ENCODE assay signal across 29 cellular contexts in genomic region chr21:29827236-29827635, GRCh38.
"Had no signal": no experiment of that assay in that cellular context is flagged by ENCODE, and none has a peak within 500 bp of the region (broad histone marks: within the 10 kb centered on the region; RNA-seq: fewer than 3 reads in every experiment).

No MANE protein-coding gene starts in this region.

- H3K36me3 Mint-ChIP-seq: activated naive CD8-positive, alpha-beta T cell; immature natural killer cell had no signal

- H3K4me1 ChIP-seq: esophagus muscularis mucosa, left lung, neural progenitor cell, testis, uterus had no signal

- H3K27me3 ChIP-seq: esophagus muscularis mucosa, hepatocyte, left lung, neural progenitor cell, testis, uterus had no signal

- H3K4me3 Mint-ChIP-seq: activated B cell treated with CpG ODN at 0.5 μM for 24 hours; activated CD4-positive, alpha-beta T cell treated with anti-CD3 and anti-CD28 coated beads for 36 hours; activated naive CD8-positive, alpha-beta T cell; activated T-cell treated with anti-CD3 and anti-CD28 coated beads, Interleukin-2, amount 50 U/mL, for 24 hours; activated T-helper 17 cell treated with anti-CD3 and anti-CD28 coated beads, Interleukin-2, amount 50 U/mL, for 72 hours; dendritic cell treated with granulocyte-macrophage colony-stimulating factor and Interleukin-4, amounts not matched to agents 40 ng/mL and 50 ng/mL, for 4 days; immature natural killer cell; naive thymus-derived CD8-positive, alpha-beta T cell; neural progenitor cell; stimulated activated naive B cell treated with anti-CD40 and anti-IgM and Interleukin-4, amounts not matched to agents 10 μg/mL and 1 μg/mL and 100 μg/mL, for 72 hours; T-helper 1 cell treated with Interleukin-12 subunit alpha and Interleukin-12 subunit beta and Interleukin-4 antibody, amounts not matched to agents 30 μg/mL and 1 μg/mL, for 36 hours had no signal

- H3K27me3 Mint-ChIP-seq: dendritic cell treated with granulocyte-macrophage colony-stimulating factor and Interleukin-4, amounts not matched to agents 40 ng/mL and 50 ng/mL, for 4 days had no signal

- H3K27ac Mint-ChIP-seq: activated B cell treated with CpG ODN at 0.5 μM for 24 hours; activated CD4-positive, alpha-beta T cell treated with anti-CD3 and anti-CD28 coated beads for 36 hours; activated naive CD8-positive, alpha-beta T cell; activated T-cell treated with anti-CD3 and anti-CD28 coated beads, Interleukin-2, amount 50 U/mL, for 24 hours; activated T-helper 17 cell treated with anti-CD3 and anti-CD28 coated beads, Interleukin-2, amount 50 U/mL, for 72 hours; dendritic cell treated with granulocyte-macrophage colony-stimulating factor and Interleukin-4, amounts not matched to agents 40 ng/mL and 50 ng/mL, for 4 days; immature natural killer cell; neural progenitor cell; stimulated activated naive B cell treated with anti-CD40 and anti-IgM and Interleukin-4, amounts not matched to agents 10 μg/mL and 1 μg/mL and 100 μg/mL, for 72 hours; T-helper 1 cell treated with Interleukin-12 subunit alpha and Interleukin-12 subunit beta and Interleukin-4 antibody, amounts not matched to agents 30 μg/mL and 1 μg/mL, for 36 hours had no signal

- H3K27ac ChIP-seq: esophagus muscularis mucosa, hepatocyte, left lung, neural progenitor cell, testis, uterus had no signal

- H3K36me3 ChIP-seq: esophagus muscularis mucosa, left lung, neural progenitor cell, uterus had no signal

- H3K4me3 ChIP-seq: esophagus muscularis mucosa, hepatocyte, left lung, lung, neural progenitor cell, smooth muscle cell, testis, uterus had no signal

- DNase-seq: activated B cell treated with CpG ODN at 0.5 μM for 24 hours; activated CD4-positive, alpha-beta T cell treated with anti-CD3 and anti-CD28 coated beads for 36 hours; activated CD4-positive, alpha-beta T cell treated with anti-CD3 and anti-CD28 coated beads, Interleukin-2, amount 50 U/mL, for 4 hours; activated CD8-positive, alpha-beta memory T cell treated with anti-CD3 and anti-CD28 coated beads for 24 hours; activated CD8-positive, alpha-beta memory T cell treated with anti-CD3 and anti-CD28 coated beads, Interleukin-2, amount 50 U/mL, for 4 hours; activated naive CD4-positive, alpha-beta T cell; activated T-cell treated with anti-CD3 and anti-CD28 coated beads, Interleukin-2, amount 50 U/mL, for 24 hours; amniotic stem cell; effector CD8-positive, alpha-beta T cell; glutamatergic neuron; immature natural killer cell; kidney glomerular epithelial cell; left lung; naive thymus-derived CD8-positive, alpha-beta T cell; posterior cingulate gyrus; stimulated activated CD4-positive, alpha-beta T cell treated with anti-CD3 and anti-CD28 coated beads, Interleukin-15, amount 100 ng/mL, for 24 hours; stimulated activated CD8-positive, alpha-beta memory T cell treated with anti-CD3 and anti-CD28 coated beads, Interleukin-4, amount 100 ng/mL, for 48 hours; stimulated activated naive B cell treated with anti-CD40 and anti-IgM and Interleukin-4, amounts not matched to agents 10 μg/mL and 1 μg/mL and 100 μg/mL, for 72 hours; testis; uterus had no signal

- H3K4me1 Mint-ChIP-seq: activated B cell treated with CpG ODN at 0.5 μM for 24 hours; activated CD4-positive, alpha-beta T cell treated with anti-CD3 and anti-CD28 coated beads for 36 hours; activated T-helper 17 cell treated with anti-CD3 and anti-CD28 coated beads, Interleukin-2, amount 50 U/mL, for 72 hours; immature natural killer cell; naive thymus-derived CD8-positive, alpha-beta T cell; stimulated activated naive B cell treated with anti-CD40 and anti-IgM and Interleukin-4, amounts not matched to agents 10 μg/mL and 1 μg/mL and 100 μg/mL, for 72 hours had no signal

- H3K9me3 ChIP-seq: testis, uterus had no signal
